18 cellular contexts compared by ENCODE assay signal in the genomic region with DNA sequence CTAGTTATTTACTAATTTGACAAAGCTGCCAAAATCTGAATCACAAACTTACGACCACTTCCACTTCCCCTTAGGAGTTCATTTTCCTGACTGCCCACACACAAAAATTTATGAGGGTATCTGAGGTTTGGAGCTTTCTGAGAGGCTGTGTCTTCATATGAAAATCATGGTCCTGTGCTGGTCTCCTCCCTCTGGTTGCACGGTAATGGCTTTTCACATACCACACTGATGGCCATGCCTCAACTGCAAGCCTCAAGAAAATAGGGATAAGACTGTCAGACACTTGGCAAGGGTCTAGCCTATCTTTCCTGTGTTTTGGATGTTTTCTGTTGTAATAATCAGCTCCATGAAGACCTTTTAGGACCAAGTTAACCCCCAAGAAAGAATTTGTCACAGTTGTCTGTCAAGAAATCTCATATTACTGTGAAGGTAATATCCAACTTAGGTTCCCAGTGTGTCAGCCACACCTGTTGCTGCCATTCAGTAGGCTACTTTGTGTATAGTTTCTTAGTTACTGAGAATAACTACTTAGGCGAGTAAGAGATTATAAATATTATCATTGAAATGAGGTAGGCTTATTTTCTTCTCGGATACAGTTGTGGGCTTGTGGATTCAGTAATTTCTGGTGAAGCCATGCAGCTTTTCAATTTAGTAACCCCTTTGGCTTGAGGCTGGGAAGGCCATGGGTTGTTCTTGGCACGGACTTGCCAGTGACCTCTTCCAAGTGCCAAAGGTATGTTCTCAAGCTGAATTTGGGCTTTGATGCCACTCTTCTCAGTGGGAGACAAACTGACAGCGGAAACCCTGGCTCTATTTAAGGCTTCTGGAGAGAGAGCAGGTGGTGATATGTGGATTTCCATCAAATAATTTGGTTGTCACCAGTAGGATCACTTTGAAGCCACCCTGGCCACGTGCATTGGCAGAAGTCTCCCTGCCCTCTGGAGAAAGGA.
"Had no signal": no experiment of that assay in that cellular context is flagged by ENCODE, and none has a peak within 500 bp of the region (broad histone marks: within the 10 kb centered on the region; RNA-seq: fewer than 3 reads in every experiment).

No MANE protein-coding gene starts in this region.

- ATAC-seq: SK-N-SH treated with all-trans-retinoic acid at 6 μM for 48 hours had no signal

- H3K9me3 ChIP-seq: MG63 had no signal

- H3K27me3 ChIP-seq: MG63 had no signal

- H3K36me3 ChIP-seq: MG63 had no signal

- H3K27ac ChIP-seq: HL-60 had no signal

- H3K4me3 ChIP-seq: MG63 had no signal

- DNase-seq: KBM-7, MG63, NCI-H1092, NCI-H1436, NCI-H187, NCI-H2029, NCI-H2081 treated with DMSO at 0.1 percent for 48 hours, NCI-H2171, NCI-H226, NCI-H446, NCI-H510A, NCI-H524 treated with DMSO at 0.1 percent for 48 hours, NCI-H69, NCI-H774, Right ventricle myocardium superior, RPMI8226 had no signal
